ENCODE assay signal across 9 cellular contexts in genomic region chr6:111793711-111794111, GRCh38.
DNase-seq lines count a peak whose midpoint lies in the region; ATAC-seq and TF ChIP-seq lines count a peak whose summit lies in the region.
"Had no signal": no experiment of that assay in that cellular context is flagged by ENCODE, and none has a peak within 500 bp of the region (broad histone marks: within the 10 kb centered on the region; RNA-seq: fewer than 3 reads in every experiment).

No MANE protein-coding gene starts in this region.

- H3K18ac ChIP-seq in mesendoderm (ENCODE audit: low read length): peak overlapping the region; percentile 12

- no peak overlapping the region for H2AK5ac ChIP-seq in mesendoderm (ENCODE audit: low read length)

- no peak overlapping the region for H3K27ac ChIP-seq in mesendoderm (ENCODE audit: low read depth, low read length)

- no peak overlapping the region for H3K56ac ChIP-seq in mesendoderm (ENCODE audit: low read length)

- no peak for TF ChIP-seq CTCF in GM06990 (IDR thresholded peaks at IDR 0.05; ENCODE audit: insufficient read depth, low read length, poor library complexity, severe bottlenecking)

- H3K36me3 ChIP-seq in GM06990 (ENCODE audit: control insufficient read depth, insufficient read depth, low read length) (no peaks in the 10 kb centered on the region), mesendoderm (ENCODE audit: control insufficient read depth, insufficient read depth, low read length) (no peaks in the 10 kb centered on the region)

- H2BK120ac ChIP-seq in mesendoderm (ENCODE audit: low read depth, low read length): no peak overlapping the region

- no peak overlapping the region for H2BK5ac ChIP-seq in mesendoderm (ENCODE audit: low read length)

- no CpG with 5 or more reads among the region's 8 CpGs for WGBS in mesendoderm (ENCODE audit: extremely low coverage, insufficient coverage, low lambda C conversion rate)

- peaks cover 3% of the 10 kb centered on the region for H3K4me1 ChIP-seq in mesendoderm (ENCODE audit: control insufficient read depth, low read depth, low read length)

- ATAC-seq in HG02885 (IDR thresholded peaks at IDR 0.05; ENCODE audit: poor library complexity, unreplicated experiment) (peak; percentile 56), HG02642 (IDR thresholded peaks at IDR 0.05; ENCODE audit: poor library complexity, unreplicated experiment) (no peak)

- H3K27me3 ChIP-seq in GM06990 (replicated peaks; ENCODE audit: control insufficient read depth, insufficient read depth, low read length) (no peaks in the 10 kb centered on the region), mesendoderm (ENCODE audit: insufficient read depth, low read length, poor library complexity) (no peaks in the 10 kb centered on the region)

- no peak overlapping the region for H2BK15ac ChIP-seq in mesendoderm (replicated peaks; ENCODE audit: low read depth)

- H3K4me2 ChIP-seq in mesendoderm (ENCODE audit: low read length): no peak overlapping the region

- H3K4ac ChIP-seq in mesendoderm (ENCODE audit: low read depth, low read length): peak overlapping the region; percentile 56

- H3K4me3 ChIP-seq in GM06990 (replicated peaks; ENCODE audit: low read depth, low read length): peak overlapping the region; percentile 43
- H3K4me3 ChIP-seq in mesendoderm (ENCODE audit: low read length): no peak overlapping the region

- no peaks in the 10 kb centered on the region for H3K79me2 ChIP-seq in mesendoderm (ENCODE audit: control insufficient read depth, insufficient read depth, low read length)

- no peak overlapping the region for H3K23ac ChIP-seq in mesendoderm (ENCODE audit: low read length)

- DNase-seq in GM06990 (ENCODE audit: extremely low read depth, insufficient read length) (peak; percentile 28), mesendoderm (no peak), NCI-H187 treated with DMSO at 0.1 percent for 48 hours (lab: John Stamatoyannopoulos, UW) (no peak), HUDEP-2 (lab: John Stamatoyannopoulos, UW; ENCODE audit: unreplicated experiment in 76 of 76) (no peak), EL (no peak)
- peak; percentile 76 for DNase-seq in activated CD8-positive, alpha-beta memory T cell treated with anti-CD3 and anti-CD28 coated beads, Interleukin-2, amount 50 U/mL, for 48 hours
- DNase-seq: NCI-H2107 had no signal

- H4K8ac ChIP-seq in mesendoderm (ENCODE audit: low read depth, low read length): no peak overlapping the region

- H3K79me1 ChIP-seq in mesendoderm (ENCODE audit: low read length): peaks cover 5% of the 10 kb centered on the region

- H3K9ac ChIP-seq in mesendoderm (ENCODE audit: low read length): no peak overlapping the region

- no peak overlapping the region for H4K5ac ChIP-seq in mesendoderm (ENCODE audit: low read length)

Comparison
In these comparisons a context has a peak if more than half of its experiments do, and no peak if none do; other contexts are left out.
1. DNase-seq: peak in GM06990 (single experiment) and activated CD8-positive, alpha-beta memory T cell treated with anti-CD3 and anti-CD28 coated beads, Interleukin-2, amount 50 U/mL, for 48 hours (single experiment); none in mesendoderm (single experiment), NCI-H187 treated with DMSO at 0.1 percent for 48 hours (single experiment), HUDEP-2 (0 of 76) and EL (single experiment).